In the genomic region with DNA sequence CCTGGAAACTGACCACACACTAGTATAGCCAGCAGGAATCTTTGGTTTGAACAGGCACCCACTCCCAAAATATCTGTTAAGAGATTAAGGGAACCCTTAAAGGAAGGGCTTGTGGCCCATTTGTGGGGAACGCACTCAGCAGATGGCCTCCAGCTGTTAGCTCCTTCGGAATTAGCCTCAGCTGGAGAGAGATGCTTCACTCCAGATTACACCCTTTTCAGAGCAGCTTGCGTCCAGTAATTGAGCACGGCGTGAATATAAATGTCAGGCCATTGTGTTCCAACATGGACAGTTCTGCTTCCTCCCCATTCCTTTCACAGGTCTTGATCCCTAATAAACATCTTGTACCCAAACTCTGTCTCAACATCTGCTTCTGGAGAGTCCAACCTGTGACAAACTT, we compare ENCODE assay signal across 28 cellular contexts.
"Had no signal": no experiment of that assay in that cellular context is flagged by ENCODE, and none has a peak within 500 bp of the region (broad histone marks: within the 10 kb centered on the region; RNA-seq: fewer than 3 reads in every experiment).

No MANE protein-coding gene starts in this region.

- H3K36me3 Mint-ChIP-seq: activated CD8-positive, alpha-beta memory T cell treated with anti-CD3 and anti-CD28 coated beads, Interleukin-2, amount 10 ng/mL, durations not matched to agents 7 days and 5 days; activated naive CD4-positive, alpha-beta T cell treated with anti-CD3 and anti-CD28 coated beads, Interleukin-2, amount 50 U/mL, for 72 hours; WTC11 had no signal

- DNase-seq: activated CD4-positive, alpha-beta T cell treated with anti-CD3 and anti-CD28 coated beads for 48 hours; activated CD4-positive, alpha-beta T cell treated with anti-CD3 and anti-CD28 coated beads, Interleukin-2, amount 50 U/mL, for 4 hours; activated CD4-positive, CD25-positive, alpha-beta regulatory T cell treated with anti-CD3 and anti-CD28 coated beads, Interleukin-2, amount 50 U/mL, for 72 hours; activated CD8-positive, alpha-beta memory T cell treated with anti-CD3 and anti-CD28 coated beads, Interleukin-2, amount 10 ng/mL, durations not matched to agents 7 days and 5 days; activated effector memory CD4-positive, alpha-beta T cell treated with anti-CD3 and anti-CD28 coated beads, Interleukin-2, amount 50 U/mL, for 16 hours; activated naive CD4-positive, alpha-beta T cell treated with Interleukin-2 at 50 U/mL for 16 hours; activated naive CD8-positive, alpha-beta T cell treated with anti-CD3 and anti-CD28 coated beads, Interleukin-2, amount 50 U/mL, for 24 hours; activated T-cell treated with anti-CD3 and anti-CD28 coated beads, Interleukin-2, amount 50 U/mL, for 24 hours; amniotic stem cell; body of pancreas; KG1; NCI-H1092; NCI-H1417; NCI-H1930; NCI-H2171; NCI-H510A treated with DMSO at 0.1 percent for 48 hours; NCI-H774; NK-92 treated with Interleukin-12 subunit alpha and Interleukin-12 subunit beta, amount 100 ng/mL, for 24 hours; OCI-M1; Peyer's patch; SHP77 had no signal

- H3K4me1 Mint-ChIP-seq: activated CD8-positive, alpha-beta memory T cell treated with anti-CD3 and anti-CD28 coated beads, Interleukin-2, amount 10 ng/mL, durations not matched to agents 7 days and 5 days; activated naive CD8-positive, alpha-beta T cell treated with anti-CD3 and anti-CD28 coated beads, Interleukin-2, amount 50 U/mL, for 24 hours; central memory CD8-positive, alpha-beta T cell; WTC11 had no signal

- H3K36me3 ChIP-seq: ascending aorta, Peyer's patch had no signal

- ATAC-seq: activated CD8-positive, alpha-beta memory T cell treated with anti-CD3 and anti-CD28 coated beads, Interleukin-2, amount 10 ng/mL, durations not matched to agents 7 days and 5 days; activated naive CD4-positive, alpha-beta T cell treated with anti-CD3 and anti-CD28 coated beads, Interleukin-2, amount 50 U/mL, for 72 hours; activated naive CD8-positive, alpha-beta T cell treated with anti-CD3 and anti-CD28 coated beads, Interleukin-2, amount 50 U/mL, for 24 hours; body of pancreas; WTC11 had no signal

- H3K9me3 ChIP-seq: ascending aorta, body of pancreas, Peyer's patch had no signal

- H3K9me3 Mint-ChIP-seq: activated naive CD4-positive, alpha-beta T cell treated with anti-CD3 and anti-CD28 coated beads, Interleukin-2, amount 50 U/mL, for 72 hours; activated T-cell treated with anti-CD3 and anti-CD28 coated beads, Interleukin-2, amount 50 U/mL, for 24 hours; activated T-helper 1 cell treated with anti-CD3 and anti-CD28 coated beads, Interleukin-12 subunit alpha, Interleukin-12 subunit beta, Interleukin-2, Interleukin-4 antibody, amounts not matched to agents 30 ng/mL and 10 ng/mL and 1 ng/mL, durations not matched to agents 14 hours and 24 hours and 36 hours; central memory CD8-positive, alpha-beta T cell; T-helper 1 cell treated with Interleukin-12 subunit alpha and Interleukin-12 subunit beta and Interleukin-4 antibody, amounts not matched to agents 30 μg/mL and 1 μg/mL, for 36 hours; WTC11 had no signal

- H3K27ac Mint-ChIP-seq: activated CD8-positive, alpha-beta memory T cell treated with anti-CD3 and anti-CD28 coated beads, Interleukin-2, amount 10 ng/mL, durations not matched to agents 7 days and 5 days; activated naive CD4-positive, alpha-beta T cell treated with anti-CD3 and anti-CD28 coated beads, Interleukin-2, amount 50 U/mL, for 72 hours; activated naive CD8-positive, alpha-beta T cell treated with anti-CD3 and anti-CD28 coated beads, Interleukin-2, amount 50 U/mL, for 24 hours; activated T-cell treated with anti-CD3 and anti-CD28 coated beads, Interleukin-2, amount 50 U/mL, for 24 hours; activated T-helper 1 cell treated with anti-CD3 and anti-CD28 coated beads, Interleukin-12 subunit alpha, Interleukin-12 subunit beta, Interleukin-2, Interleukin-4 antibody, amounts not matched to agents 30 ng/mL and 10 ng/mL and 1 ng/mL, durations not matched to agents 14 hours and 24 hours and 36 hours; T-helper 1 cell treated with Interleukin-12 subunit alpha and Interleukin-12 subunit beta and Interleukin-4 antibody, amounts not matched to agents 30 μg/mL and 1 μg/mL, for 36 hours; WTC11 had no signal

- H3K4me3 Mint-ChIP-seq: activated CD8-positive, alpha-beta memory T cell treated with anti-CD3 and anti-CD28 coated beads, Interleukin-2, amount 10 ng/mL, durations not matched to agents 7 days and 5 days; activated naive CD8-positive, alpha-beta T cell treated with anti-CD3 and anti-CD28 coated beads, Interleukin-2, amount 50 U/mL, for 24 hours; activated T-cell treated with anti-CD3 and anti-CD28 coated beads, Interleukin-2, amount 50 U/mL, for 24 hours; activated T-helper 1 cell treated with anti-CD3 and anti-CD28 coated beads, Interleukin-12 subunit alpha, Interleukin-12 subunit beta, Interleukin-2, Interleukin-4 antibody, amounts not matched to agents 30 ng/mL and 10 ng/mL and 1 ng/mL, durations not matched to agents 14 hours and 24 hours and 36 hours; central memory CD8-positive, alpha-beta T cell; T-helper 1 cell treated with Interleukin-12 subunit alpha and Interleukin-12 subunit beta and Interleukin-4 antibody, amounts not matched to agents 30 μg/mL and 1 μg/mL, for 36 hours; WTC11 had no signal

- H3K4me3 ChIP-seq: ascending aorta, body of pancreas, Peyer's patch had no signal

- H3K27ac ChIP-seq: ascending aorta, body of pancreas, Peyer's patch, RWPE1 had no signal

- H3K27me3 Mint-ChIP-seq: activated CD8-positive, alpha-beta memory T cell treated with anti-CD3 and anti-CD28 coated beads, Interleukin-2, amount 10 ng/mL, durations not matched to agents 7 days and 5 days; activated naive CD8-positive, alpha-beta T cell treated with anti-CD3 and anti-CD28 coated beads, Interleukin-2, amount 50 U/mL, for 24 hours; activated T-cell treated with anti-CD3 and anti-CD28 coated beads, Interleukin-2, amount 50 U/mL, for 24 hours; central memory CD8-positive, alpha-beta T cell had no signal

- H3K4me1 ChIP-seq: ascending aorta, body of pancreas, Peyer's patch had no signal

- H3K27me3 ChIP-seq: ascending aorta, body of pancreas, Peyer's patch had no signal
